ENCODE assay signal across 26 cellular contexts in genomic region chr18:54710519-54711281, GRCh38.
"Had no signal": no experiment of that assay in that cellular context is flagged by ENCODE, and none has a peak within 500 bp of the region (broad histone marks: within the 10 kb centered on the region; RNA-seq: fewer than 3 reads in every experiment).

No MANE protein-coding gene starts in this region.

- FAIRE-seq: urothelium cell line had no signal

- H3K9me3 ChIP-seq: ovary, psoas muscle, stomach, thyroid gland, tibial nerve, upper lobe of left lung, vagina had no signal

- H3K27me3 ChIP-seq: neural progenitor cell, ovary, stomach, thyroid gland, tibial nerve, upper lobe of left lung, vagina had no signal

- DNase-seq: natural killer cell; occipital lobe; ovary; posterior cingulate gyrus; psoas muscle; right cardiac atrium; spleen; stimulated activated CD4-positive, alpha-beta T cell treated with anti-CD3 and anti-CD28 coated beads, Interleukin-12 subunit alpha, Interleukin-12 subunit beta, amount 100 ng/mL, for 4 hours; stimulated activated CD4-positive, alpha-beta T cell treated with anti-CD3 and anti-CD28 coated beads, Interleukin-1b, Interleukin-23, amount 100 ng/mL, for 48 hours; stimulated activated CD4-positive, alpha-beta T cell treated with anti-CD3 and anti-CD28 coated beads, Interleukin-4, amount 100 ng/mL, for 1 hour; stimulated activated naive B cell treated with anti-CD40 and anti-IgM and Interleukin-4, amounts not matched to agents 10 μg/mL and 1 μg/mL and 100 μg/mL, for 72 hours; stimulated activated naive CD4-positive, alpha-beta T cell treated with Interleukin-2 at 50 U/mL for 16 hours; stomach; thyroid gland; trophoblast cell; upper lobe of left lung had no signal

- H3K79me2 ChIP-seq: parathyroid adenoma had no signal

- H3K27ac ChIP-seq: neural progenitor cell, ovary, parathyroid adenoma, psoas muscle, skin epidermis, spleen, stomach, thoracic aorta, thyroid gland, tibial nerve, upper lobe of left lung, vagina had no signal

- H3K36me3 ChIP-seq: neural progenitor cell, ovary, spleen, stomach, thoracic aorta, thyroid gland, tibial nerve, upper lobe of left lung, vagina had no signal

- ATAC-seq: natural killer cell; psoas muscle; right cardiac atrium; sciatic nerve; stimulated activated effector memory CD8-positive, alpha-beta T cell treated with anti-CD3 and anti-CD28 coated beads, Interleukin-12 subunit alpha, Interleukin-12 subunit beta, amount 100 ng/mL, for 72 hours; stimulated activated naive B cell treated with anti-CD40 and anti-IgM and Interleukin-4, amounts not matched to agents 10 μg/mL and 1 μg/mL and 100 μg/mL, for 72 hours had no signal

- H3K9ac ChIP-seq: neural progenitor cell, parathyroid adenoma had no signal

- H3K4me2 ChIP-seq: neural progenitor cell, smooth muscle cell had no signal

- H2AFZ ChIP-seq: neural progenitor cell, parathyroid adenoma had no signal

- H3K4me1 ChIP-seq: neural progenitor cell, parathyroid adenoma, psoas muscle, spleen, thyroid gland, tibial nerve, upper lobe of left lung, vagina had no signal

- H3K4me3 ChIP-seq: neural progenitor cell, ovary, psoas muscle, skin epidermis, smooth muscle cell, spleen, stomach, thoracic aorta, thyroid gland, tibial nerve, upper lobe of left lung, vagina had no signal
